Comparison of ENCODE assay signal across 22 cellular contexts in genomic region chr10:119149723-119150122, GRCh38. TPM values are rescaled to one million over a fixed set of nuclear protein-coding genes. Genes with fewer than 3 reads are reported as not detected.
A peak's percentile ranks its signal among the peaks of the same experiment; 100 is the strongest.
DNase-seq lines count a peak whose midpoint lies in the region; ATAC-seq and TF ChIP-seq lines count a peak whose summit lies in the region.
"Had no signal": no experiment of that assay in that cellular context is flagged by ENCODE, and none has a peak within 500 bp of the region (broad histone marks: within the 10 kb centered on the region; RNA-seq: fewer than 3 reads in every experiment).

No MANE protein-coding gene starts in this region.

- no peaks in the 10 kb centered on the region for H3K9me2 ChIP-seq in Karpas-422 (replicated peaks; ENCODE audit: insufficient read depth, low read length)

- H3K27me3 ChIP-seq in Karpas-422 (ENCODE audit: low read length): no peaks in the 10 kb centered on the region
- H3K27me3 ChIP-seq: adrenal gland, ovary, uterus had no signal

- H2AFZ ChIP-seq in Karpas-422 (ENCODE audit: low read length): no peak overlapping the region

- H3K4me1 Mint-ChIP-seq in effector memory CD8-positive, alpha-beta T cell (ENCODE audit: low read depth in 2 of 2): peaks cover 0 to 1% of the 10 kb centered on the region in 2 donors
- H3K4me1 Mint-ChIP-seq: stimulated activated naive CD8-positive, alpha-beta T cell treated with anti-CD3 and anti-CD28 coated beads, Interleukin-15, amount 100 ng/mL, for 72 hours had no signal

- TF ChIP-seq CTCF in GM13977 (IDR thresholded peaks at IDR 0.05; ENCODE audit: extremely low read depth, insufficient read depth, missing control alignments) (peak; percentile 18), astrocyte of the spinal cord (IDR thresholded peaks at IDR 0.05; ENCODE audit: low read depth, low read length) (peak; percentile 25)

- no peaks in the 10 kb centered on the region for H3K27me3 Mint-ChIP-seq in effector memory CD8-positive, alpha-beta T cell
- H3K27me3 Mint-ChIP-seq: CD4-positive, CD25-positive, alpha-beta regulatory T cell; stimulated activated naive CD8-positive, alpha-beta T cell treated with anti-CD3 and anti-CD28 coated beads, Interleukin-15, amount 100 ng/mL, for 72 hours had no signal

- peaks cover 54% of the 10 kb centered on the region for H3K36me3 ChIP-seq in Karpas-422 (ENCODE audit: insufficient read depth, low read length)
- H3K36me3 ChIP-seq: ovary, uterus had no signal

- no peaks in the 10 kb centered on the region for H3K9me3 Mint-ChIP-seq in effector memory CD8-positive, alpha-beta T cell
- H3K9me3 Mint-ChIP-seq: activated T-cell treated with anti-CD3 and anti-CD28 coated beads, Interleukin-2, amount 50 U/mL, for 72 hours; stimulated activated naive CD8-positive, alpha-beta T cell treated with anti-CD3 and anti-CD28 coated beads, Interleukin-15, amount 100 ng/mL, for 72 hours had no signal

- no peak for ATAC-seq in effector memory CD8-positive, alpha-beta T cell (replicated peaks)
- ATAC-seq: activated T-cell treated with anti-CD3 and anti-CD28 coated beads, Interleukin-2, amount 50 U/mL, for 72 hours; mucosa of descending colon; stimulated activated naive CD8-positive, alpha-beta T cell treated with anti-CD3 and anti-CD28 coated beads, Interleukin-15, amount 100 ng/mL, for 72 hours had no signal

- no peak overlapping the region for H3K27ac Mint-ChIP-seq in effector memory CD8-positive, alpha-beta T cell
- H3K27ac Mint-ChIP-seq: activated T-cell treated with anti-CD3 and anti-CD28 coated beads, Interleukin-2, amount 50 U/mL, for 72 hours; CD4-positive, CD25-positive, alpha-beta regulatory T cell had no signal

- peak overlapping the region; percentile 65 for H3K27ac ChIP-seq in Karpas-422 (ENCODE audit: low read length)
- H3K27ac ChIP-seq: adrenal gland, epithelial cell of prostate, HL-60, ovary, uterus had no signal

- H3K4me3 ChIP-seq in Karpas-422 (ENCODE audit: low read length): no peak overlapping the region
- H3K4me3 ChIP-seq in astrocyte of the spinal cord (ENCODE audit: low read depth, low read length): no peak overlapping the region
- H3K4me3 ChIP-seq: adrenal gland, mucosa of descending colon, ovary, uterus had no signal

- H3K9me3 ChIP-seq in Karpas-422 (ENCODE audit: low read length): no peaks in the 10 kb centered on the region
- H3K9me3 ChIP-seq: adrenal gland, mucosa of descending colon, ovary, uterus had no signal

- no peak overlapping the region for H3K4me2 ChIP-seq in Karpas-422 (ENCODE audit: low read depth, low read length, poor library complexity, severe bottlenecking)

- H3K9ac ChIP-seq in Karpas-422 (ENCODE audit: low read length): no peak overlapping the region

- peaks cover 45% of the 10 kb centered on the region for H3K4me1 ChIP-seq in Karpas-422 (ENCODE audit: low read length)
- H3K4me1 ChIP-seq: uterus had no signal

- peaks cover 18% of the 10 kb centered on the region for H3K36me3 Mint-ChIP-seq in effector memory CD8-positive, alpha-beta T cell (ENCODE audit: insufficient read depth)

- no peaks in the 10 kb centered on the region for H4K20me1 ChIP-seq in Karpas-422 (ENCODE audit: insufficient read depth, low read depth, low read length)

- peaks cover 4% of the 10 kb centered on the region for H3K79me2 ChIP-seq in Karpas-422 (ENCODE audit: low read length)

- in situ Hi-C loops in GM13977 (cut with MboI; ENCODE audit: low pct_unique_long_range_greater_than_20kb, low sequenced_read_pairs, unreplicated experiment): no loop called here
- in situ Hi-C loops in astrocyte of the spinal cord (cut with HindIII; ENCODE audit: low sequenced_read_pairs): no loop called here

- DNase-seq in GM13977 (ENCODE audit: low spot score) (no peak), Karpas-422 (peak; percentile 71), astrocyte of the spinal cord (ENCODE audit: low read depth, low spot score) (no peak), mesenteric fat pad (ENCODE audit: low spot score) (peak; percentile 47), NCI-H1436 (lab: John Stamatoyannopoulos, UW) (no peak)
- no peak for DNase-seq in stimulated activated CD4-positive, alpha-beta T cell treated with anti-CD3 and anti-CD28 coated beads, Interleukin-2, amount 100 ng/mL, for 24 hours
- DNase-seq in effector memory CD8-positive, alpha-beta T cell: no peak
- DNase-seq: activated CD4-positive, alpha-beta T cell treated with anti-CD3 and anti-CD28 coated beads for 48 hours; activated T-cell treated with anti-CD3 and anti-CD28 coated beads, Interleukin-2, amount 50 U/mL, for 72 hours; CD4-positive, CD25-positive, alpha-beta regulatory T cell; EL; kidney; mucosa of descending colon; NCI-H2081; NCI-H524; RPMI8226; stimulated activated naive CD8-positive, alpha-beta T cell treated with anti-CD3 and anti-CD28 coated beads, Interleukin-15, amount 100 ng/mL, for 72 hours; uterus had no signal

- no peak overlapping the region for H3K4me3 Mint-ChIP-seq in effector memory CD8-positive, alpha-beta T cell
- H3K4me3 Mint-ChIP-seq: activated T-cell treated with anti-CD3 and anti-CD28 coated beads, Interleukin-2, amount 50 U/mL, for 72 hours; CD4-positive, CD25-positive, alpha-beta regulatory T cell; stimulated activated naive CD8-positive, alpha-beta T cell treated with anti-CD3 and anti-CD28 coated beads, Interleukin-15, amount 100 ng/mL, for 72 hours had no signal

RNA-seq across cellular contexts. Expression of gene SFXN4, which starts 15.8 kb away (rescaled TPM):
- total RNA-seq in Karpas-422 (2014; rRNA removed; shearing (Covaris generic); ENCODE audit: low replicate concordance): 43.7 and 48.2 TPM in 2 replicates
- 18.5 TPM for total RNA-seq in mesenteric fat pad

RNA-seq across cellular contexts. Expression of gene PRDX3, which starts 28.9 kb away (rescaled TPM):
- total RNA-seq in Karpas-422 (2014; rRNA removed; shearing (Covaris generic); ENCODE audit: low replicate concordance): 88.4 and 293 TPM in 2 replicates
- 141 TPM for total RNA-seq in mesenteric fat pad

RNA-seq across cellular contexts. Expression of gene DENND10, which starts 45.8 kb away (rescaled TPM):
- total RNA-seq in Karpas-422 (2014; rRNA removed; shearing (Covaris generic); ENCODE audit: low replicate concordance): 35.2 and 57.2 TPM in 2 replicates
- total RNA-seq in mesenteric fat pad: 49.4 TPM

RNA-seq across cellular contexts. Expression of gene GRK5, which starts 57.6 kb away (rescaled TPM):
- 4.5 and 5.0 TPM in 2 replicates for total RNA-seq in Karpas-422 (2014; rRNA removed; shearing (Covaris generic); ENCODE audit: low replicate concordance)
- 20.2 TPM for total RNA-seq in mesenteric fat pad

Comparison
In these comparisons a context has a peak if more than half of its experiments do, and no peak if none do; other contexts are left out.
1. DNase-seq: peak in Karpas-422 (single experiment) and mesenteric fat pad (single experiment); none in GM13977 (single experiment), astrocyte of the spinal cord (single experiment), stimulated activated CD4-positive, alpha-beta T cell treated with anti-CD3 and anti-CD28 coated beads, Interleukin-2, amount 100 ng/mL, for 24 hours (0 of 2), NCI-H1436 (single experiment) and effector memory CD8-positive, alpha-beta T cell (0 of 3).